ENCODE assay signal across 12 cellular contexts in the genomic region with DNA sequence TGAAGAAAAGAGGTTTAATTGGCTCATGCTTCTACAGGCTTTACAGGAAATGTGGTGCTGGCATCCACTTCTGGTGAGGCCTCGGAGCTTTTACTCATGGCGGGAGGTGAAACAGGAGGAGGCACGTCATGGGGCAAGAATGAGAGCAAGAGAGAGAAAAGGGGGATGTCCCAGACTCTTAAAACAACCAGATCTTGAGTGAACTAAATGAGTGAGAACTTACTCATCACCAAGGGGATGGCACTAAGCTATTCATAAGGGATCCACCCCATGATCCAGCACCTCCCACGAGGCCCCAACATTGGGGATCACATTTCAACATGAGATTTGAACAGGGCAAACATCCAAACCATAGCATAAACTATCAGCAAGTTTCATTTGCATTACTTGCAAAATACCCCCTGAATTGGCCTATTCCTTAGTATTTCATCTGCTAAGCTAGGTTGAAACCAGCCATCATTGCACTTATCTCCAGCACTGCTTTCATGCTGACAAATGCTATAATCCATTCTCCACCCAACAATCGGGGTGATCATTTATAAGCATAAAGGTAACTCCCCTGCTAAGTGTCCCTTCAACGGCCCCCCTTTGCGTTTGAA.
DNase-seq lines count a peak whose midpoint lies in the region; ATAC-seq and TF ChIP-seq lines count a peak whose summit lies in the region.
"Had no signal": no experiment of that assay in that cellular context is flagged by ENCODE, and none has a peak within 500 bp of the region (broad histone marks: within the 10 kb centered on the region; RNA-seq: fewer than 3 reads in every experiment).

No MANE protein-coding gene starts in this region.

- no peak overlapping the region for H3K4me3 ChIP-seq in MG63
- H3K4me3 ChIP-seq in MM.1S (ENCODE audit: low read length): no peak overlapping the region
- H3K4me3 ChIP-seq: BLaER1 treated with 17β-estradiol and CSF1 and Interleukin-3, amounts not matched to agents 10 nM and 100 nM; cardiac muscle cell; heart left ventricle had no signal

- H3K4me1 ChIP-seq in MM.1S (ENCODE audit: low read length): no peaks in the 10 kb centered on the region

- no peaks in the 10 kb centered on the region for H3K27me3 ChIP-seq in MG63
- H3K27me3 ChIP-seq in MM.1S (replicated peaks; ENCODE audit: insufficient read depth, low read length): no peaks in the 10 kb centered on the region
- H3K27me3 ChIP-seq: BLaER1 treated with 17β-estradiol and CSF1 and Interleukin-3, amounts not matched to agents 10 nM and 100 nM; cardiac muscle cell; heart left ventricle had no signal

- H3F3A ChIP-seq in MM.1S (ENCODE audit: insufficient read depth, low read length): no peaks in the 10 kb centered on the region

- H3K9ac ChIP-seq in MM.1S (ENCODE audit: low read length): no peak overlapping the region
- H3K9ac ChIP-seq: BLaER1 treated with 17β-estradiol and CSF1 and Interleukin-3, amounts not matched to agents 10 nM and 100 nM had no signal

- POLR2A ChIA-PET in activated CD8-positive, alpha-beta T cell treated with anti-CD3 and anti-CD28 coated beads for 36 hours (lab: Charles Lee): no interaction called here
- POLR2A ChIA-PET in activated CD8-positive, alpha-beta T cell treated with anti-CD3 and anti-CD28 coated beads, Interleukin-2, amount 10 ng/mL, durations not matched to agents 7 days and 5 days (lab: Charles Lee): no interaction called here

- TF ChIP-seq CTCF in activated CD8-positive, alpha-beta T cell treated with anti-CD3 and anti-CD28 coated beads for 36 hours (IDR thresholded peaks at IDR 0.05): no peak
- TF ChIP-seq CTCF in MM.1S (IDR thresholded peaks at IDR 0.05; ENCODE audit: low read length): no peak

- H3K79me2 ChIP-seq in MM.1S (ENCODE audit: low read length): no peaks in the 10 kb centered on the region

- no peaks in the 10 kb centered on the region for H3K36me3 Mint-ChIP-seq in activated CD8-positive, alpha-beta T cell treated with anti-CD3 and anti-CD28 coated beads for 36 hours (ENCODE audit: low read depth)
- H3K36me3 Mint-ChIP-seq in activated CD8-positive, alpha-beta T cell treated with anti-CD3 and anti-CD28 coated beads, Interleukin-2, amount 10 ng/mL, durations not matched to agents 7 days and 5 days (ENCODE audit: low read depth): no peaks in the 10 kb centered on the region
- peaks cover 1% of the 10 kb centered on the region for H3K36me3 Mint-ChIP-seq in activated CD8-positive, alpha-beta memory T cell treated with anti-CD3 and anti-CD28 coated beads, Interleukin-2, amount 10 ng/mL, durations not matched to agents 7 days and 5 days
- H3K36me3 Mint-ChIP-seq: mesothelial cell of epicardium had no signal

- H4K20me1 ChIP-seq in MM.1S (ENCODE audit: insufficient read depth, low read length): no peaks in the 10 kb centered on the region
- H4K20me1 ChIP-seq: BLaER1 treated with 17β-estradiol and CSF1 and Interleukin-3, amounts not matched to agents 10 nM and 100 nM had no signal

- H3K9me2 ChIP-seq in MM.1S (replicated peaks; ENCODE audit: insufficient read depth, low read length): no peaks in the 10 kb centered on the region

- H3K4me3 Mint-ChIP-seq in activated CD8-positive, alpha-beta T cell treated with anti-CD3 and anti-CD28 coated beads for 36 hours: no peak overlapping the region
- no peak overlapping the region for H3K4me3 Mint-ChIP-seq in activated CD8-positive, alpha-beta T cell treated with anti-CD3 and anti-CD28 coated beads, Interleukin-2, amount 10 ng/mL, durations not matched to agents 7 days and 5 days
- no peak overlapping the region for H3K4me3 Mint-ChIP-seq in activated CD8-positive, alpha-beta memory T cell treated with anti-CD3 and anti-CD28 coated beads, Interleukin-2, amount 10 ng/mL, durations not matched to agents 7 days and 5 days
- H3K4me3 Mint-ChIP-seq: mesothelial cell of epicardium had no signal

- H3K27ac ChIP-seq in epithelial cell of prostate (peak overlapping the region; percentile 64), MM.1S (ENCODE audit: low read length) (no peak overlapping the region)
- H3K27ac ChIP-seq: BLaER1 treated with 17β-estradiol and CSF1 and Interleukin-3, amounts not matched to agents 10 nM and 100 nM; cardiac muscle cell; heart left ventricle had no signal

- intact Hi-C loops in activated CD8-positive, alpha-beta T cell treated with anti-CD3 and anti-CD28 coated beads for 36 hours (cut with micrococcal nuclease): no loop called here

- H2AFZ ChIP-seq in MM.1S (ENCODE audit: low read length): no peak overlapping the region

- CTCF ChIA-PET in activated CD8-positive, alpha-beta T cell treated with anti-CD3 and anti-CD28 coated beads for 36 hours (lab: Charles Lee): interaction anchor here (0.9 kb wide), 1 partner anchor 10 kb away, joined by 3 read pairs; no protein-coding TSS in a partner anchor
- CTCF ChIA-PET in activated CD8-positive, alpha-beta T cell treated with anti-CD3 and anti-CD28 coated beads, Interleukin-2, amount 10 ng/mL, durations not matched to agents 7 days and 5 days (lab: Charles Lee): no interaction called here
- CTCF ChIA-PET in activated CD8-positive, alpha-beta memory T cell treated with anti-CD3 and anti-CD28 coated beads, Interleukin-2, amount 10 ng/mL, durations not matched to agents 7 days and 5 days (lab: Charles Lee): no interaction called here

- H3K9me3 Mint-ChIP-seq in activated CD8-positive, alpha-beta T cell treated with anti-CD3 and anti-CD28 coated beads for 36 hours: no peaks in the 10 kb centered on the region
- H3K9me3 Mint-ChIP-seq in activated CD8-positive, alpha-beta T cell treated with anti-CD3 and anti-CD28 coated beads, Interleukin-2, amount 10 ng/mL, durations not matched to agents 7 days and 5 days (ENCODE audit: insufficient read depth): no peaks in the 10 kb centered on the region
- H3K9me3 Mint-ChIP-seq in activated CD8-positive, alpha-beta memory T cell treated with anti-CD3 and anti-CD28 coated beads, Interleukin-2, amount 10 ng/mL, durations not matched to agents 7 days and 5 days (ENCODE audit: low read depth): no peaks in the 10 kb centered on the region
- H3K9me3 Mint-ChIP-seq: mesothelial cell of epicardium had no signal

- H3K4me2 ChIP-seq in MM.1S (ENCODE audit: low read depth, low read length): no peak overlapping the region
- H3K4me2 ChIP-seq: BLaER1 treated with 17β-estradiol and CSF1 and Interleukin-3, amounts not matched to agents 10 nM and 100 nM had no signal

- H3K4me1 Mint-ChIP-seq in activated CD8-positive, alpha-beta T cell treated with anti-CD3 and anti-CD28 coated beads for 36 hours (ENCODE audit: low read depth): no peaks in the 10 kb centered on the region
- H3K4me1 Mint-ChIP-seq in activated CD8-positive, alpha-beta T cell treated with anti-CD3 and anti-CD28 coated beads, Interleukin-2, amount 10 ng/mL, durations not matched to agents 7 days and 5 days (ENCODE audit: low read depth): no peaks in the 10 kb centered on the region
- H3K4me1 Mint-ChIP-seq in activated CD8-positive, alpha-beta memory T cell treated with anti-CD3 and anti-CD28 coated beads, Interleukin-2, amount 10 ng/mL, durations not matched to agents 7 days and 5 days: no peaks in the 10 kb centered on the region

- H3K27ac Mint-ChIP-seq in activated CD8-positive, alpha-beta T cell treated with anti-CD3 and anti-CD28 coated beads for 36 hours: no peak overlapping the region
- H3K27ac Mint-ChIP-seq in activated CD8-positive, alpha-beta T cell treated with anti-CD3 and anti-CD28 coated beads, Interleukin-2, amount 10 ng/mL, durations not matched to agents 7 days and 5 days: no peak overlapping the region
- no peak overlapping the region for H3K27ac Mint-ChIP-seq in activated CD8-positive, alpha-beta memory T cell treated with anti-CD3 and anti-CD28 coated beads, Interleukin-2, amount 10 ng/mL, durations not matched to agents 7 days and 5 days
- H3K27ac Mint-ChIP-seq: mesothelial cell of epicardium had no signal

- no peaks in the 10 kb centered on the region for H3K9me3 ChIP-seq in MG63
- no peaks in the 10 kb centered on the region for H3K9me3 ChIP-seq in MM.1S (replicated peaks; ENCODE audit: insufficient read depth, low read length)
- H3K9me3 ChIP-seq: BLaER1 treated with 17β-estradiol and CSF1 and Interleukin-3, amounts not matched to agents 10 nM and 100 nM; heart left ventricle had no signal

- H3K27me3 Mint-ChIP-seq in activated CD8-positive, alpha-beta T cell treated with anti-CD3 and anti-CD28 coated beads for 36 hours: no peaks in the 10 kb centered on the region
- H3K27me3 Mint-ChIP-seq in activated CD8-positive, alpha-beta T cell treated with anti-CD3 and anti-CD28 coated beads, Interleukin-2, amount 10 ng/mL, durations not matched to agents 7 days and 5 days (ENCODE audit: low read depth): no peaks in the 10 kb centered on the region
- H3K27me3 Mint-ChIP-seq in activated CD8-positive, alpha-beta memory T cell treated with anti-CD3 and anti-CD28 coated beads, Interleukin-2, amount 10 ng/mL, durations not matched to agents 7 days and 5 days: peaks cover 3% of the 10 kb centered on the region

- ATAC-seq in activated CD8-positive, alpha-beta T cell treated with anti-CD3 and anti-CD28 coated beads for 36 hours: peak; percentile 49
- no peak for ATAC-seq in activated CD8-positive, alpha-beta T cell treated with anti-CD3 and anti-CD28 coated beads, Interleukin-2, amount 10 ng/mL, durations not matched to agents 7 days and 5 days
- no peak for ATAC-seq in activated CD8-positive, alpha-beta memory T cell treated with anti-CD3 and anti-CD28 coated beads, Interleukin-2, amount 10 ng/mL, durations not matched to agents 7 days and 5 days
- ATAC-seq: heart left ventricle had no signal

- H3K36me3 ChIP-seq in MG63 (no peaks in the 10 kb centered on the region; the same call in 1 of the 2 replicates), MM.1S (replicated peaks; ENCODE audit: insufficient read depth, low read length) (no peaks in the 10 kb centered on the region)
- H3K36me3 ChIP-seq: BLaER1 treated with 17β-estradiol and CSF1 and Interleukin-3, amounts not matched to agents 10 nM and 100 nM; cardiac muscle cell had no signal

- DNase-seq in activated CD8-positive, alpha-beta T cell treated with anti-CD3 and anti-CD28 coated beads for 36 hours: peak; percentile 5
- DNase-seq in activated CD8-positive, alpha-beta T cell treated with anti-CD3 and anti-CD28 coated beads, Interleukin-2, amount 10 ng/mL, durations not matched to agents 7 days and 5 days: no peak
- DNase-seq in MG63: peak; percentile 94
- DNase-seq in epithelial cell of prostate (ENCODE audit: low read depth, low spot score): peak; percentile 89
- DNase-seq in stimulated activated CD4-positive, alpha-beta T cell treated with anti-CD3 and anti-CD28 coated beads, TNF-alpha, amount 100 ng/mL, for 48 hours (ENCODE audit: low read depth in 3 of 3): peak in 2 of 3 donors; percentile 0 to 6
- DNase-seq in DMS53 treated with DMSO at 0.1 percent for 48 hours (lab: John Stamatoyannopoulos, UW; ENCODE audit: unreplicated experiment): no peak
- DNase-seq in activated CD8-positive, alpha-beta memory T cell treated with anti-CD3 and anti-CD28 coated beads, Interleukin-2, amount 10 ng/mL, durations not matched to agents 7 days and 5 days: no peak
- DNase-seq in MM.1S: no peak
- DNase-seq: heart left ventricle had no signal

Comparison
In these comparisons a context has a peak if more than half of its experiments do, and no peak if none do; other contexts are left out.
1. DNase-seq: peak in activated CD8-positive, alpha-beta T cell treated with anti-CD3 and anti-CD28 coated beads for 36 hours (single experiment), MG63 (single experiment), epithelial cell of prostate (single experiment) and stimulated activated CD4-positive, alpha-beta T cell treated with anti-CD3 and anti-CD28 coated beads, TNF-alpha, amount 100 ng/mL, for 48 hours (2 of 3); none in activated CD8-positive, alpha-beta T cell treated with anti-CD3 and anti-CD28 coated beads, Interleukin-2, amount 10 ng/mL, durations not matched to agents 7 days and 5 days (single experiment), DMS53 treated with DMSO at 0.1 percent for 48 hours (single experiment), activated CD8-positive, alpha-beta memory T cell treated with anti-CD3 and anti-CD28 coated beads, Interleukin-2, amount 10 ng/mL, durations not matched to agents 7 days and 5 days (single experiment) and MM.1S (single experiment).